15 cellular contexts compared by ENCODE assay signal in genomic region chr16:67458121-67458641, GRCh38. TPM values are rescaled to one million over a fixed set of nuclear protein-coding genes. Genes with fewer than 3 reads are reported as not detected.
A peak's percentile ranks its signal among the peaks of the same experiment; 100 is the strongest.
DNase-seq lines count a peak whose midpoint lies in the region; TF ChIP-seq lines count a peak whose summit lies in the region.
"Had no signal": no experiment of that assay in that cellular context is flagged by ENCODE, and none has a peak within 500 bp of the region (broad histone marks: within the 10 kb centered on the region; RNA-seq: fewer than 3 reads in every experiment).

No MANE protein-coding gene starts in this region.

- H3K4me1 ChIP-seq in adrenal gland (replicated peaks in 1 of 2) (peaks cover 59 to 73% of the 10 kb centered on the region in 2 donors), cardiac muscle cell (ENCODE audit: low read depth) (peaks cover 20% of the 10 kb centered on the region), tibial nerve (peaks cover 8 to 89% (median 69%) of the 10 kb centered on the region in 4 donors)

- peak overlapping the region; percentile 88 for H3K27ac Mint-ChIP-seq in osteocyte (ENCODE audit: unreplicated experiment)
- H3K27ac Mint-ChIP-seq: activated naive CD4-positive, alpha-beta T cell treated with anti-CD3 and anti-CD28 coated beads for 36 hours had no signal

- peaks cover 1% of the 10 kb centered on the region for H3K36me3 Mint-ChIP-seq in osteocyte (ENCODE audit: unreplicated experiment)

- H3K4me1 Mint-ChIP-seq in osteocyte (ENCODE audit: unreplicated experiment): peaks cover 72% of the 10 kb centered on the region

- no peaks in the 10 kb centered on the region for H3K27me3 ChIP-seq in adrenal gland
- no peaks in the 10 kb centered on the region for H3K27me3 ChIP-seq in cardiac muscle cell
- H3K27me3 ChIP-seq in tibial nerve: no peaks in the 10 kb centered on the region

- no peaks in the 10 kb centered on the region for H3K9me3 Mint-ChIP-seq in osteocyte (ENCODE audit: unreplicated experiment)
- H3K9me3 Mint-ChIP-seq: activated naive CD4-positive, alpha-beta T cell treated with anti-CD3 and anti-CD28 coated beads for 36 hours; CD4-positive, CD25-positive, alpha-beta regulatory T cell; stimulated activated naive CD8-positive, alpha-beta T cell treated with anti-CD3 and anti-CD28 coated beads, Interleukin-15, amount 100 ng/mL, for 72 hours had no signal

- H3K9me3 ChIP-seq in adrenal gland (replicated peaks in 1 of 3) (no peaks in the 10 kb centered on the region), cardiac muscle cell (ENCODE audit: low read depth) (no peaks in the 10 kb centered on the region), tibial nerve (no peaks in the 10 kb centered on the region)

- 58 to 73% (median 70%) methylated on average over 3 to 6 of the region's 6 CpGs for WGBS in adrenal gland, 4 donors
- WGBS in tibial nerve, 2 donors: 66 to 75% methylated on average over 3 to 5 of the region's 6 CpGs

- H3K36me3 ChIP-seq in adrenal gland (replicated peaks in 1 of 2): peaks cover 0 to 3% of the 10 kb centered on the region in 2 donors
- no peaks in the 10 kb centered on the region for H3K36me3 ChIP-seq in cardiac muscle cell
- H3K36me3 ChIP-seq in tibial nerve: peaks cover 0 to 2% (median 0%) of the 10 kb centered on the region in 3 donors

- TF ChIP-seq POLR2A in adrenal gland (IDR thresholded peaks at IDR 0.05) (no peak), tibial nerve (IDR thresholded peaks at IDR 0.05) (no peak)

- no peak overlapping the region for H3K4me3 Mint-ChIP-seq in osteocyte (ENCODE audit: unreplicated experiment)
- H3K4me3 Mint-ChIP-seq: activated naive CD4-positive, alpha-beta T cell treated with anti-CD3 and anti-CD28 coated beads for 36 hours; stimulated activated naive CD8-positive, alpha-beta T cell treated with anti-CD3 and anti-CD28 coated beads, Interleukin-15, amount 100 ng/mL, for 72 hours had no signal

- intact Hi-C loops in adrenal gland (cut with DNase I): no loop called here

- H3K27ac ChIP-seq in adrenal gland: peak overlapping the region in 3 of 5 donors; percentile 75 to 86 (median 80)
- H3K27ac ChIP-seq in cardiac muscle cell: peak overlapping the region; percentile 76
- H3K27ac ChIP-seq in tibial nerve: peak overlapping the region in 3 of 4 donors; percentile 78 to 81 (median 78)

- DNase-seq in adrenal gland (no peak), cardiac muscle cell (ENCODE audit: low read depth in 1 of 2, low spot score in 1 of 2) (peak in 1 of 2 donors; percentile 33), osteocyte (ENCODE audit: extremely low spot score, unreplicated experiment) (no peak), tibial nerve (ENCODE audit: low spot score in 2 of 2) (no peak), EL (no peak), DMS153 (lab: John Stamatoyannopoulos, UW) (no peak), SKM-1 treated with dmso at 0.1 percent for 144 hours (lab: John Stamatoyannopoulos, UW; ENCODE audit: unreplicated experiment) (no peak), middle frontal gyrus (ENCODE audit: extremely low spot score, low spot score) (no peak)
- DNase-seq: activated naive CD4-positive, alpha-beta T cell treated with anti-CD3 and anti-CD28 coated beads for 36 hours; CD4-positive, CD25-positive, alpha-beta regulatory T cell; NCI-H1105; NCI-H524 treated with DMSO at 0.1 percent for 48 hours; occipital lobe; stimulated activated CD4-positive, alpha-beta T cell treated with anti-CD3 and anti-CD28 coated beads, Interleukin-4, amount 100 ng/mL, for 1 hour; stimulated activated naive CD8-positive, alpha-beta T cell treated with anti-CD3 and anti-CD28 coated beads, Interleukin-15, amount 100 ng/mL, for 72 hours had no signal

- H3K4me3 ChIP-seq in adrenal gland (no peak overlapping the region), cardiac muscle cell (no peak overlapping the region), tibial nerve (no peak overlapping the region)

- no peak for TF ChIP-seq EP300 in tibial nerve (IDR thresholded peaks at IDR 0.05)

- TF ChIP-seq CTCF in adrenal gland (IDR thresholded peaks at IDR 0.05): no peak
- TF ChIP-seq CTCF in cardiac muscle cell (IDR thresholded peaks at IDR 0.05; ENCODE audit: low read depth, low read length): no peak
- no peak for TF ChIP-seq CTCF in osteocyte (IDR thresholded peaks at IDR 0.05)
- no peak for TF ChIP-seq CTCF in tibial nerve (IDR thresholded peaks at IDR 0.05)

- H3K27me3 Mint-ChIP-seq in osteocyte (ENCODE audit: unreplicated experiment): no peaks in the 10 kb centered on the region
- H3K27me3 Mint-ChIP-seq: CD4-positive, CD25-positive, alpha-beta regulatory T cell; stimulated activated naive CD8-positive, alpha-beta T cell treated with anti-CD3 and anti-CD28 coated beads, Interleukin-15, amount 100 ng/mL, for 72 hours had no signal

RNA-seq across cellular contexts. Expression of gene ATP6V0D1, which starts 22.8 kb away (rescaled TPM):
- 100 to 1,000 TPM; 114 to 244 (median 168) TPM for total RNA-seq in adrenal gland
- 100 to 1,000 TPM in 1 of 3 donors, 10 to 100 TPM in 2; 24.1 to 186 (median 31.9) TPM for polyA plus RNA-seq in adrenal gland
- 74.5 and 140 TPM in 2 replicates for total RNA-seq in cardiac muscle cell
- polyA plus RNA-seq in cardiac muscle cell: 139 and 203 TPM in 2 replicates
- total RNA-seq in osteocyte: 112 and 116 TPM in 2 replicates
- total RNA-seq in tibial nerve: 100 to 1,000 TPM in 1 of 4 donors, 10 to 100 TPM in 3; 55.1 to 113 (median 73.7) TPM

RNA-seq across cellular contexts. Expression of gene AGRP, which starts 25.2 kb away (rescaled TPM):
- total RNA-seq in adrenal gland: 10 to 100 TPM in 3 of 8 donors, 1 to 10 TPM in 5; 3.1 to 23.1 (median 8.0) TPM
- polyA plus RNA-seq in adrenal gland: 10 to 100 TPM in 2 of 3 donors, 1 to 10 TPM in 1; 2.9 to 56.7 (median 52.0) TPM
- not detected in 2 replicates for total RNA-seq in cardiac muscle cell
- polyA plus RNA-seq in cardiac muscle cell: 0.71 TPM in 1 of 2 replicates, not detected in the other
- total RNA-seq in osteocyte: not detected in 2 replicates
- not detected for total RNA-seq in tibial nerve
- total RNA-seq: activated naive CD4-positive, alpha-beta T cell treated with anti-CD3 and anti-CD28 coated beads for 36 hours; CD4-positive, CD25-positive, alpha-beta regulatory T cell; occipital lobe had no signal
- polyA plus RNA-seq: CD4-positive, CD25-positive, alpha-beta regulatory T cell had no signal

RNA-seq across cellular contexts. Expression of gene HSD11B2, which starts 27.3 kb away (rescaled TPM):
- total RNA-seq in adrenal gland: 10 to 100 TPM in 2 of 8 donors, 1 to 10 TPM in 5, under 1 TPM in 1; 0.69 to 12.3 (median 5.2) TPM
- polyA plus RNA-seq in adrenal gland: 1 to 10 TPM; 1.8 to 3.7 (median 3.5) TPM
- 0.28 and 0.36 TPM in 2 replicates for total RNA-seq in cardiac muscle cell
- 0.26 and 0.84 TPM in 2 replicates for polyA plus RNA-seq in cardiac muscle cell
- total RNA-seq in osteocyte: 0.40 and 0.68 TPM in 2 replicates
- total RNA-seq in tibial nerve: 1 to 10 TPM in 1 of 4 donors, under 1 TPM in 2, not detected in 1; 0.20 to 2.9 (median 0.60) TPM
- total RNA-seq: CD4-positive, CD25-positive, alpha-beta regulatory T cell; occipital lobe had no signal
- polyA plus RNA-seq: CD4-positive, CD25-positive, alpha-beta regulatory T cell had no signal

RNA-seq across cellular contexts. Expression of gene ZDHHC1, which starts 41.9 kb away (rescaled TPM):
- total RNA-seq in adrenal gland: 10 to 100 TPM in 7 of 8 donors, 1 to 10 TPM in 1; 4.2 to 30.0 (median 15.0) TPM
- polyA plus RNA-seq in adrenal gland: 1 to 10 TPM; 1.3 to 8.5 (median 7.9) TPM
- 17.4 and 18.7 TPM in 2 replicates for total RNA-seq in cardiac muscle cell
- polyA plus RNA-seq in cardiac muscle cell: 19.1 and 22.4 TPM in 2 replicates
- total RNA-seq in osteocyte: 13.5 and 15.4 TPM in 2 replicates
- total RNA-seq in tibial nerve: 10 to 100 TPM; 24.3 to 46.2 (median 32.8) TPM
- total RNA-seq: CD4-positive, CD25-positive, alpha-beta regulatory T cell had no signal
